ENCODE assay signal across 17 cellular contexts in the genomic region with DNA sequence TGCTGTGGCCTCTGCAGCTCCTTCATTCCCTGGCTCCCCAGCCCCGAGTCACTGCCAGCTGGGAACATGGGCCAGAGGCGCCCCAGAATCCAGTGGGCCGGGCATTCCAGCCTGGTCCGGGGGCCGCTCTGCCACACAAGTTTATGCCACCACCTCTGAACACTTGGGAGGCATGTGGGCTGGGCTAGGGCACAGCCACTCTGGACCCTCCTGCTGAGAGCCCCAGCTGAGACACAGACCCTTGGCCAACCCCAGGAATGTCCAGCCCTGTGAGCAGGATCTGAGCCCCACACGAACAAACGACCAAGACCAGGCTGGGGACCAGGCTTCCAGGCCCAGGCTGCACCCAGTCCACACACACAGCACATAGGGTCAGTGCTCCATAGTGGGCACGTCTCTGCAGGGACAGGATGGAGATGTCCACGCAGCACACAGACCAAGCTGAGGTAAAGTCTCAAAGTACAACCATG. TPM values are rescaled to one million over a fixed set of nuclear protein-coding genes. Genes with fewer than 3 reads are reported as not detected.
A peak's percentile ranks its signal among the peaks of the same experiment; 100 is the strongest.
DNase-seq lines count a peak whose midpoint lies in the region; ATAC-seq, FAIRE-seq and TF ChIP-seq lines count a peak whose summit lies in the region.
"Had no signal": no experiment of that assay in that cellular context is flagged by ENCODE, and none has a peak within 500 bp of the region (broad histone marks: within the 10 kb centered on the region; RNA-seq: fewer than 3 reads in every experiment).

No MANE protein-coding gene starts in this region.

- H3K4me1 ChIP-seq in SK-N-SH (ENCODE audit: control insufficient read depth in 1 of 2, insufficient read depth in 2 of 2, low read depth in 1 of 2, low read length in 1 of 2), result no peaks in the 10 kb centered on the region; a peak in 1 of 4 replicates
- no peaks in the 10 kb centered on the region for H3K4me1 ChIP-seq in IMR-90 (ENCODE audit: control insufficient read depth, insufficient read depth, low read length)
- H3K4me1 ChIP-seq in K562 (replicated peaks in 1 of 2; ENCODE audit: control insufficient read depth in 2 of 2, insufficient read depth in 2 of 2, low read length in 2 of 2), result peaks cover 0 to 17% of the 10 kb centered on the region in 2 experiments; a peak in 2 of 5 replicates
- H3K4me1 ChIP-seq in mucosa of descending colon (ENCODE audit: low read depth), result peaks cover 5% of the 10 kb centered on the region
- H3K4me1 ChIP-seq: BE2C had no signal

- TF ChIP-seq RAD21 in SK-N-SH (IDR thresholded peaks at IDR 0.05; ENCODE audit: low read length) (no peak), IMR-90 (IDR thresholded peaks at IDR 0.05; ENCODE audit: low read length) (no peak), K562 (CRISPR knock-in tag; conservative IDR thresholded peaks at IDR 0.05 in 1 of 2, IDR thresholded peaks at IDR 0.05 in 1 of 2) (no peak)

- no peak overlapping the region for H3K18ac ChIP-seq in IMR-90 (ENCODE audit: low read depth, low read length)

- H4K20me1 ChIP-seq in SK-N-SH (ENCODE audit: insufficient read depth) (peaks cover 5% of the 10 kb centered on the region; the same call in 1 of the 2 replicates), IMR-90 (ENCODE audit: insufficient read depth, low read length) (peaks cover 11% of the 10 kb centered on the region), K562 (replicated peaks; ENCODE audit: control insufficient read depth, insufficient read depth, low read length) (peaks cover 11% of the 10 kb centered on the region; the same call in 1 of the 2 replicates)

- no peak overlapping the region; a peak in 1 of 4 replicates for H3K4me3 ChIP-seq in SK-N-SH (ENCODE audit: low read depth in 2 of 2, low read length in 1 of 2)
- H3K4me3 ChIP-seq in IMR-90 (ENCODE audit: insufficient read depth, low read depth, low read length), result no peak overlapping the region
- H3K4me3 ChIP-seq in K562, result no peak overlapping the region
- no peak overlapping the region for H3K4me3 ChIP-seq in mucosa of descending colon
- H3K4me3 ChIP-seq: HAP-1, SJSA1 had no signal

- H4K8ac ChIP-seq in IMR-90 (ENCODE audit: low read depth in 2 of 2, low read length in 2 of 2), result no peak overlapping the region

- H3K56ac ChIP-seq in IMR-90 (ENCODE audit: extremely low read depth, insufficient read depth, low read length), result no peak overlapping the region

- no peak overlapping the region for H4K5ac ChIP-seq in IMR-90 (ENCODE audit: low read depth, low read length)

- no peak overlapping the region for H3K23ac ChIP-seq in IMR-90 (ENCODE audit: low read depth, low read length)

- intact Hi-C loops in IMR-90 (cut with micrococcal nuclease), result loop anchor here (10.0 kb wide), 1 partner anchor 128 kb away; no protein-coding TSS in a partner anchor
- intact Hi-C loops in K562 (cut with micrococcal nuclease), result loop anchor here (5.0 kb wide), 1 partner anchor 199 kb away; no protein-coding TSS in a partner anchor
- intact Hi-C loops in mucosa of descending colon (cut with DNase I, micrococcal nuclease), result no loop called here

- H3K9ac ChIP-seq in SK-N-SH (no peak overlapping the region), IMR-90 (ENCODE audit: low read depth, low read length) (no peak overlapping the region), K562 (ENCODE audit: insufficient read depth in 1 of 2, low read depth in 2 of 2, low read length in 2 of 2) (peak overlapping the region in 1 of 2 experiments; percentile 14; a peak in 1 of 4 replicates)

- no peak for TF ChIP-seq POLR2A in IMR-90 (IDR thresholded peaks at IDR 0.05; ENCODE audit: low read depth, low read length)
- no peak for TF ChIP-seq POLR2A in K562 (conservative IDR thresholded peaks at IDR 0.05)

- TF ChIP-seq EP300 in SK-N-SH (IDR thresholded peaks at IDR 0.05; ENCODE audit: borderline replicate concordance in 1 of 2, low read depth in 1 of 2, low read length in 1 of 2) (no peak), K562 (IDR thresholded peaks at IDR 0.05; ENCODE audit: low read length) (no peak)

- no peak overlapping the region for H3K27ac Mint-ChIP-seq in activated CD4-positive, alpha-beta memory T cell treated with anti-CD3 and anti-CD28 coated beads, Interleukin-2, amount 10 ng/mL, durations not matched to agents 7 days and 5 days
- H3K27ac Mint-ChIP-seq: CD4-positive, alpha-beta memory T cell had no signal

- ATAC-seq in SK-N-SH treated with all-trans-retinoic acid at 6 μM for 48 hours (peak; percentile 40), IMR-90 (ENCODE audit: low read depth) (peak; percentile 12; the same call in 1 of the 2 replicates), K562 (peak; percentile 59), mucosa of descending colon (peak; percentile 4)

- H3K4me2 ChIP-seq in SK-N-SH (no peak overlapping the region), IMR-90 (ENCODE audit: low read depth, low read length) (no peak overlapping the region), K562 (ENCODE audit: insufficient read depth, low read length) (no peak overlapping the region)

- H3K36me3 ChIP-seq in SK-N-SH (replicated peaks in 1 of 2; ENCODE audit: control insufficient read depth in 1 of 2, insufficient read depth in 2 of 2, low read length in 1 of 2) (no peaks in the 10 kb centered on the region), IMR-90 (ENCODE audit: control insufficient read depth, insufficient read depth, low read length) (no peaks in the 10 kb centered on the region), K562 (ENCODE audit: control insufficient read depth, insufficient read depth, low read length) (no peaks in the 10 kb centered on the region), mucosa of descending colon (ENCODE audit: low read depth) (no peaks in the 10 kb centered on the region)
- H3K36me3 ChIP-seq: BE2C, HAP-1, SJSA1 had no signal

- H3K14ac ChIP-seq in IMR-90 (replicated peaks; ENCODE audit: low read depth, low read length), result no peak overlapping the region

- H3K36me3 Mint-ChIP-seq in activated CD4-positive, alpha-beta memory T cell treated with anti-CD3 and anti-CD28 coated beads, Interleukin-2, amount 10 ng/mL, durations not matched to agents 7 days and 5 days (ENCODE audit: low read depth), result no peaks in the 10 kb centered on the region
- H3K36me3 Mint-ChIP-seq: CD4-positive, alpha-beta memory T cell had no signal

- in situ Hi-C loops in IMR-90 (cut with MboI; ENCODE audit: low sequenced_read_pairs), result no loop called here
- in situ Hi-C loops in K562 (cut with MboI), result no loop called here

- H3K27me3 ChIP-seq in SK-N-SH (ENCODE audit: insufficient read depth), result peaks cover 15% of the 10 kb centered on the region
- peaks cover 43% of the 10 kb centered on the region for H3K27me3 ChIP-seq in IMR-90 (ENCODE audit: control insufficient read depth, insufficient read depth, low read length)
- H3K27me3 ChIP-seq in K562 (ENCODE audit: control insufficient read depth in 2 of 2, insufficient read depth in 2 of 2, low read length in 2 of 2), result peaks cover 0 to 14% of the 10 kb centered on the region in 2 experiments; a peak in 2 of 5 replicates

- H3F3A ChIP-seq in SK-N-SH (replicated peaks; ENCODE audit: insufficient read depth), result peaks cover 7% of the 10 kb centered on the region

- no peak for DNase-seq in SK-N-SH
- DNase-seq in IMR-90, result no peak
- DNase-seq in K562 (ENCODE audit: extremely low read depth in 1 of 4, low spot score in 3 of 4), result no peak
- no peak for DNase-seq in mucosa of descending colon
- DNase-seq in NCI-H1694 treated with DMSO at 0.1 percent for 48 hours (lab: John Stamatoyannopoulos, UW), result no peak
- no peak for DNase-seq in NCI-H2196 treated with DMSO at 0.1 percent for 48 hours (lab: John Stamatoyannopoulos, UW; ENCODE audit: unreplicated experiment)
- no peak for DNase-seq in activated CD4-positive, alpha-beta memory T cell treated with anti-CD3 and anti-CD28 coated beads, Interleukin-2, amount 10 ng/mL, durations not matched to agents 7 days and 5 days
- DNase-seq: NCI-H1092; NK-92 treated with Interleukin-12 subunit alpha and Interleukin-12 subunit beta, amount 100 ng/mL, for 24 hours had no signal

- peaks cover 3% of the 10 kb centered on the region for H3K4me1 Mint-ChIP-seq in activated CD4-positive, alpha-beta memory T cell treated with anti-CD3 and anti-CD28 coated beads, Interleukin-2, amount 10 ng/mL, durations not matched to agents 7 days and 5 days

- no peaks in the 10 kb centered on the region for H3K79me1 ChIP-seq in IMR-90 (ENCODE audit: low read depth in 1 of 2, low read length in 2 of 2)

- WGBS in SK-N-SH (ENCODE audit: low lambda C conversion rate), result 18% methylated on average over 9 of the region's 9 CpGs
- WGBS in IMR-90 (ENCODE audit: extremely low coverage in 2 of 2, insufficient read length in 1 of 2), 2 experiments, result 33% methylated on average over 8 of the region's 9 CpGs; no CpG with 5 or more reads in 1 of the 2 experiments
- 1% methylated on average over 9 of the region's 9 CpGs for WGBS in K562 (ENCODE audit: insufficient coverage, low coverage, missing lambda C conversion rate)

- H2BK20ac ChIP-seq in IMR-90 (ENCODE audit: low read depth, low read length), result no peak overlapping the region

- H2AFZ ChIP-seq in SK-N-SH (ENCODE audit: low read depth), result no peak overlapping the region
- no peak overlapping the region for H2AFZ ChIP-seq in IMR-90 (replicated peaks; ENCODE audit: low read length, poor library complexity)
- no peak overlapping the region for H2AFZ ChIP-seq in K562 (ENCODE audit: low read depth, low read length)

- CTCF ChIA-PET in SK-N-SH (lab: Yijun Ruan, JAX) (interaction anchor here (0.6 to 9.9 kb wide), 24 partner anchors 10 to 210 kb away, joined by 3 to 89 read pairs (median 4); no protein-coding TSS in a partner anchor), IMR-90 (lab: Yijun Ruan, JAX) (interaction anchor here (1.0 to 1.1 kb wide), 2 partner anchors 10 to 50 kb away, joined by 3 read pairs; no protein-coding TSS in a partner anchor), K562 (lab: Yijun Ruan, JAX; ENCODE audit: low intra/inter-chr PET ratio) (interaction anchor here (0.9 to 2.3 kb wide), 3 partner anchors 32 to 69 kb away, joined by 3 to 9 read pairs (median 3); no protein-coding TSS in a partner anchor)
- CTCF ChIA-PET in activated CD4-positive, alpha-beta memory T cell treated with anti-CD3 and anti-CD28 coated beads, Interleukin-2, amount 10 ng/mL, durations not matched to agents 7 days and 5 days (lab: Charles Lee), result no interaction called here

- TF ChIP-seq CTCF in SK-N-SH (IDR thresholded peaks at IDR 0.05) (no peak), IMR-90 (conservative IDR thresholded peaks at IDR 0.05; ENCODE audit: low read depth, low read length) (no peak), K562 (IDR thresholded peaks at IDR 0.05 in 2 of 3, conservative IDR thresholded peaks at IDR 0.05 in 1 of 3; ENCODE audit: insufficient read depth in 2 of 3, low read depth in 1 of 3, low read length in 3 of 3) (no peak), mucosa of descending colon (IDR thresholded peaks at IDR 0.05) (no peak)

- peaks cover 4% of the 10 kb centered on the region for H3K9me3 Mint-ChIP-seq in activated CD4-positive, alpha-beta memory T cell treated with anti-CD3 and anti-CD28 coated beads, Interleukin-2, amount 10 ng/mL, durations not matched to agents 7 days and 5 days
- H3K9me3 Mint-ChIP-seq: CD4-positive, alpha-beta memory T cell had no signal

- H3K9me3 ChIP-seq in SK-N-SH (no peaks in the 10 kb centered on the region), IMR-90 (ENCODE audit: control insufficient read depth, insufficient read depth, low read length) (no peaks in the 10 kb centered on the region), K562 (replicated peaks; ENCODE audit: control insufficient read depth, insufficient read depth, low read depth, low read length) (peaks cover 15% of the 10 kb centered on the region), mucosa of descending colon (no peaks in the 10 kb centered on the region)
- H3K9me3 ChIP-seq: BE2C, HAP-1, SJSA1 had no signal

- dilution Hi-C loops in IMR-90 (cut with HindIII; ENCODE audit: low sequenced_read_pairs, unreplicated experiment), result no loop called here

- H3K4ac ChIP-seq in IMR-90 (ENCODE audit: low read depth, low read length), result no peak overlapping the region

- H3K9me2 ChIP-seq in SK-N-SH, result no peaks in the 10 kb centered on the region

- H3K79me2 ChIP-seq in SK-N-SH (ENCODE audit: insufficient read depth) (no peaks in the 10 kb centered on the region), K562 (ENCODE audit: control insufficient read depth, insufficient read depth, low read length) (no peaks in the 10 kb centered on the region)

- no peak overlapping the region for H2AK5ac ChIP-seq in IMR-90 (ENCODE audit: low read depth, low read length)

- H2BK5ac ChIP-seq in IMR-90 (ENCODE audit: low read depth, low read length, poor library complexity, severe bottlenecking), result no peak overlapping the region

- H3K27ac ChIP-seq in SK-N-SH (ENCODE audit: low read depth in 2 of 2, low read length in 1 of 2) (no peak overlapping the region), IMR-90 (ENCODE audit: insufficient read depth, low read length) (no peak overlapping the region), K562 (ENCODE audit: extremely low read depth, low read depth, low read length) (no peak overlapping the region)
- H3K27ac ChIP-seq: 22Rv1, SJSA1 had no signal

- no peak overlapping the region for H4K91ac ChIP-seq in IMR-90 (ENCODE audit: insufficient read depth, low read depth, low read length)

- peaks cover 16% of the 10 kb centered on the region for H3K27me3 Mint-ChIP-seq in activated CD4-positive, alpha-beta memory T cell treated with anti-CD3 and anti-CD28 coated beads, Interleukin-2, amount 10 ng/mL, durations not matched to agents 7 days and 5 days

- POLR2A ChIA-PET in SK-N-SH (lab: Yijun Ruan, JAX) (no interaction called here), IMR-90 (lab: Charles Lee; ENCODE audit: unreplicated experiment) (no interaction called here), K562 (lab: Yijun Ruan, JAX) (interaction anchor here (0.6 kb wide), 1 partner anchor 11 kb away, joined by 3 read pairs; no protein-coding TSS in a partner anchor)
- POLR2A ChIA-PET in activated CD4-positive, alpha-beta memory T cell treated with anti-CD3 and anti-CD28 coated beads, Interleukin-2, amount 10 ng/mL, durations not matched to agents 7 days and 5 days (lab: Charles Lee), result no interaction called here

- FAIRE-seq in K562 (lab: Jason Lieb, UNC), result no peak

- H3K4me3 Mint-ChIP-seq in activated CD4-positive, alpha-beta memory T cell treated with anti-CD3 and anti-CD28 coated beads, Interleukin-2, amount 10 ng/mL, durations not matched to agents 7 days and 5 days, result no peak overlapping the region
- H3K4me3 Mint-ChIP-seq: CD4-positive, alpha-beta memory T cell had no signal

- H2BK120ac ChIP-seq in IMR-90 (ENCODE audit: low read depth, low read length), result no peak overlapping the region

- BruUV-seq in IMR-90 (replicated peaks; lab: Mats Ljungman, UMichigan) (no TSS peak), K562 (replicated peaks; lab: Mats Ljungman, UMichigan) (no TSS peak)

- peaks cover 7% of the 10 kb centered on the region for H3K9me1 ChIP-seq in IMR-90 (ENCODE audit: insufficient read depth, low read length)
- H3K9me1 ChIP-seq in K562 (ENCODE audit: control insufficient read depth, insufficient read depth, low read length), result no peaks in the 10 kb centered on the region

- no peak overlapping the region for H2AK9ac ChIP-seq in IMR-90 (replicated peaks; ENCODE audit: low read depth, low read length, poor library complexity)

- H2BK15ac ChIP-seq in IMR-90 (ENCODE audit: low read depth, low read length), result no peak overlapping the region

RNA-seq across cellular contexts. Expression of gene YTHDF1, which starts 33.0 kb away (rescaled TPM):
- polyA plus RNA-seq in SK-N-SH (2012; rRNA removed) (15.5 and 17.0 TPM in 2 replicates), IMR-90 (2012; rRNA removed) (21.3 and 22.6 TPM in 2 replicates), K562 (2011; rRNA removed) (20.5 and 27.9 TPM in 2 replicates), K562 (2014; fragmentation: Illumina TruSeq; extraction: Trizol) (29.3 and 31.6 TPM in 2 replicates), K562 (2014; fragmentation: Nextera tagmentation; extraction: Ambion mirVana) (10 to 100 TPM; 10.1 to 11.1 TPM), K562 (2014; rRNA removed) (28.6 and 33.2 TPM in 2 replicates)
- 15.9 and 17.6 TPM in 2 replicates for polyA plus RNA-seq in SK-N-SH (2012; cell fraction: cytosol; rRNA removed)
- polyA plus RNA-seq in SK-N-SH (2012; cell fraction: nucleus; rRNA removed), result 25.6 and 28.5 TPM in 2 replicates
- total RNA-seq in IMR-90 (2012; rRNA removed) (10.9 and 13.9 TPM in 2 replicates), K562 (2014; rRNA removed) (20.8 and 26.6 TPM in 2 replicates), K562 (2014; rRNA removed; fragmentation: Illumina TruSeq; extraction: Trizol) (18.0 and 19.0 TPM in 2 replicates), K562 (2015; rRNA removed; fragmentation: Illumina TruSeq; extraction: Trizol) (26.5 and 27.8 TPM in 2 replicates), K562 (2021) (41.8 and 42.4 TPM in 2 replicates), mucosa of descending colon (10 to 100 TPM; 32.0 to 37.2 (median 34.2) TPM)
- polyA plus RNA-seq in IMR-90 (2012; cell fraction: cytosol; rRNA removed), result 11.8 and 17.6 TPM in 2 replicates
- 28.4 and 31.6 TPM in 2 replicates for polyA plus RNA-seq in IMR-90 (2012; cell fraction: nucleus; rRNA removed; ENCODE audit: low replicate concordance)
- 41.5 and 53.5 TPM in 2 replicates for total RNA-seq in K562 (2011; cell fraction: chromatin; rRNA removed; ENCODE audit: low replicate concordance)
- total RNA-seq in K562 (2011; cell fraction: nucleolus; rRNA removed), result 31.1 and 36.5 TPM in 2 replicates
- total RNA-seq in K562 (2011; cell fraction: nucleoplasm; rRNA removed), result 30.2 and 31.3 TPM in 2 replicates
- 21.3 and 25.6 TPM in 2 replicates for polyA plus RNA-seq in K562 (2011; cell fraction: cytosol; rRNA removed)
- 38.5 and 52.3 TPM in 2 replicates for polyA plus RNA-seq in K562 (2011; cell fraction: nucleus; rRNA removed)
- 27.6 and 28.6 TPM in 2 replicates for polyA plus RNA-seq in K562 (2012)
- polyA minus RNA-seq in K562 (2011; rRNA and poly(A)+ RNA removed), result 14.0 and 22.8 TPM in 2 replicates
- 24.0 and 25.9 TPM in 2 replicates for polyA minus RNA-seq in K562 (2011; cell fraction: cytosol; rRNA and poly(A)+ RNA removed)
- polyA minus RNA-seq in K562 (2011; cell fraction: nucleus; rRNA and poly(A)+ RNA removed), result 8.9 and 11.0 TPM in 2 replicates
- 10 to 100 TPM; 36.1 to 36.8 TPM for total RNA-seq in activated CD4-positive, alpha-beta memory T cell treated with anti-CD3 and anti-CD28 coated beads, Interleukin-2, amount 10 ng/mL, durations not matched to agents 7 days and 5 days

RNA-seq across cellular contexts. Expression of gene BIRC7, which starts 52.7 kb away (rescaled TPM):
- polyA plus RNA-seq in SK-N-SH (2012; rRNA removed), result not detected in 2 replicates
- not detected in 2 replicates for polyA plus RNA-seq in SK-N-SH (2012; cell fraction: cytosol; rRNA removed)
- polyA plus RNA-seq in SK-N-SH (2012; cell fraction: nucleus; rRNA removed), result not detected in 2 replicates
- not detected in 2 replicates for total RNA-seq in IMR-90 (2012; rRNA removed)
- polyA plus RNA-seq in IMR-90 (2012; rRNA removed), result not detected in 2 replicates
- 0.02 TPM in 1 of 2 replicates, not detected in the other for polyA plus RNA-seq in IMR-90 (2012; cell fraction: cytosol; rRNA removed)
- not detected in 2 replicates for polyA plus RNA-seq in IMR-90 (2012; cell fraction: nucleus; rRNA removed; ENCODE audit: low replicate concordance)
- total RNA-seq in K562 (2011; cell fraction: chromatin; rRNA removed; ENCODE audit: low replicate concordance), result 0.51 and 0.74 TPM in 2 replicates
- 1.3 and 1.4 TPM in 2 replicates for total RNA-seq in K562 (2011; cell fraction: nucleolus; rRNA removed)
- total RNA-seq in K562 (2011; cell fraction: nucleoplasm; rRNA removed), result 0.46 and 0.88 TPM in 2 replicates
- total RNA-seq in K562 (2014; rRNA removed), result not detected in 2 replicates
- not detected in 2 replicates for total RNA-seq in K562 (2014; rRNA removed; fragmentation: Illumina TruSeq; extraction: Trizol)
- 0.14 TPM in 1 of 2 replicates, not detected in the other for total RNA-seq in K562 (2015; rRNA removed; fragmentation: Illumina TruSeq; extraction: Trizol)
- 0.18 and 0.27 TPM in 2 replicates for total RNA-seq in K562 (2021)
- polyA plus RNA-seq in K562 (2011; rRNA removed), result 0.14 and 0.24 TPM in 2 replicates
- polyA plus RNA-seq in K562 (2011; cell fraction: cytosol; rRNA removed), result 0.12 and 0.88 TPM in 2 replicates
- 1.5 and 2.8 TPM in 2 replicates for polyA plus RNA-seq in K562 (2011; cell fraction: nucleus; rRNA removed)
- polyA plus RNA-seq in K562 (2012), result 0.18 and 0.68 TPM in 2 replicates
- polyA plus RNA-seq in K562 (2014; fragmentation: Illumina TruSeq; extraction: Trizol), result not detected in 2 replicates
- polyA plus RNA-seq in K562 (2014; fragmentation: Nextera tagmentation; extraction: Ambion mirVana), result not detected
- 0.16 and 0.19 TPM in 2 replicates for polyA plus RNA-seq in K562 (2014; rRNA removed)
- not detected in 2 replicates for polyA minus RNA-seq in K562 (2011; rRNA and poly(A)+ RNA removed)
- not detected in 2 replicates for polyA minus RNA-seq in K562 (2011; cell fraction: cytosol; rRNA and poly(A)+ RNA removed)
- 0.44 and 0.81 TPM in 2 replicates for polyA minus RNA-seq in K562 (2011; cell fraction: nucleus; rRNA and poly(A)+ RNA removed)
- total RNA-seq in mucosa of descending colon, result under 1 TPM in 1 of 3 donors, not detected in 2; 0.22 TPM
- not detected for total RNA-seq in activated CD4-positive, alpha-beta memory T cell treated with anti-CD3 and anti-CD28 coated beads, Interleukin-2, amount 10 ng/mL, durations not matched to agents 7 days and 5 days
- total RNA-seq: CD4-positive, alpha-beta memory T cell; MCF 10A; PC-3; SJSA1 had no signal
- polyA plus RNA-seq: CD4-positive, alpha-beta memory T cell had no signal

Comparison
In these comparisons a context has a peak if more than half of its experiments do, and no peak if none do; other contexts are left out.
1. ATAC-seq: peak in every context shown above with its lines; median percentile 59 in K562; 40 in SK-N-SH treated with all-trans-retinoic acid at 6 μM for 48 hours; 12 in IMR-90; 4 in mucosa of descending colon.
2. intact Hi-C loops: an anchor here in IMR-90 (10.0 kb wide) and K562 (5.0 kb wide); none called in mucosa of descending colon.